Comparison of ENCODE assay signal across 7 cellular contexts in genomic region chr6:87483929-87484328, GRCh38. TPM values are rescaled to one million over a fixed set of nuclear protein-coding genes. Genes with fewer than 3 reads are reported as not detected.
DNase-seq lines count a peak whose midpoint lies in the region; ATAC-seq lines count a peak whose summit lies in the region.

No MANE protein-coding gene starts in this region.

- H3K36me3 ChIP-seq in adipocyte (ENCODE audit: control insufficient read depth, insufficient read depth, low read length, severe bottlenecking) (peaks cover 9% of the 10 kb centered on the region), mesenchymal stem cell (ENCODE audit: control insufficient read depth in 1 of 2, insufficient read depth in 2 of 2, low read depth in 1 of 2, low read length in 2 of 2) (peaks cover 0 to 26% of the 10 kb centered on the region in 2 experiments)

- H3K9me3 ChIP-seq in adipocyte (ENCODE audit: control insufficient read depth, low read length) (no peaks in the 10 kb centered on the region), mesenchymal stem cell (ENCODE audit: control insufficient read depth, low read length) (peaks cover 7% of the 10 kb centered on the region)

- H2AFZ ChIP-seq in mesenchymal stem cell (ENCODE audit: low read depth, low read length), result no peak overlapping the region

- H3K4me1 ChIP-seq in adipocyte (ENCODE audit: control insufficient read depth, insufficient read depth, low read length) (no peaks in the 10 kb centered on the region), mesenchymal stem cell (ENCODE audit: control insufficient read depth, insufficient read depth, low read depth, low read length) (peaks cover 5% of the 10 kb centered on the region)

- H2BK120ac ChIP-seq in mesenchymal stem cell (ENCODE audit: low read depth, low read length), result no peak overlapping the region

- H4K8ac ChIP-seq in mesenchymal stem cell (ENCODE audit: low read length), result no peak overlapping the region

- H3K18ac ChIP-seq in mesenchymal stem cell (ENCODE audit: low read depth in 1 of 2, low read length in 2 of 2), result peak overlapping the region in 1 of 2 experiments; percentile 43

- H3K14ac ChIP-seq in mesenchymal stem cell (ENCODE audit: low read length in 2 of 2), result no peak overlapping the region

- H2BK5ac ChIP-seq in mesenchymal stem cell (ENCODE audit: low read depth, low read length, poor library complexity, severe bottlenecking), result no peak overlapping the region

- H2AK5ac ChIP-seq in mesenchymal stem cell (ENCODE audit: low read length, severe bottlenecking), result no peak overlapping the region

- H3K4me3 ChIP-seq in adipocyte (ENCODE audit: low read length) (no peak overlapping the region), mesenchymal stem cell (ENCODE audit: insufficient read depth in 1 of 2, low read depth in 1 of 2, low read length in 2 of 2) (no peak overlapping the region)

- in situ Hi-C loops in KBM-7 (cut with MboI; ENCODE audit: low pct_unique_long_range_greater_than_20kb, low sequenced_read_pairs), result no loop called here

- no peak overlapping the region for H3K4me2 ChIP-seq in mesenchymal stem cell (ENCODE audit: low read length, poor library complexity, severe bottlenecking)

- H3K23ac ChIP-seq in mesenchymal stem cell (ENCODE audit: low read length in 2 of 2), result no peak overlapping the region

- ATAC-seq in GM18858 (IDR thresholded peaks at IDR 0.05; ENCODE audit: unreplicated experiment), result no peak
- ATAC-seq in HG02852 (IDR thresholded peaks at IDR 0.05; ENCODE audit: unreplicated experiment), result no peak

- H3K9ac ChIP-seq in adipocyte (ENCODE audit: low read length) (no peak overlapping the region), mesenchymal stem cell (ENCODE audit: low read length) (no peak overlapping the region)

- no peak overlapping the region for H2BK12ac ChIP-seq in mesenchymal stem cell (ENCODE audit: low read length in 2 of 2)

- WGBS in mesenchymal stem cell, result 52% methylated on average over 8 of the region's 9 CpGs

- DNase-seq in ELR (ENCODE audit: low read depth) (peak; percentile 81), KBM-7 (peak; percentile 26), adipocyte (ENCODE audit: low read depth) (peak; percentile 7), mesenchymal stem cell (peak; percentile 71), NOMO-1 treated with dmso at 0.1 percent for 144 hours (lab: John Stamatoyannopoulos, UW; ENCODE audit: unreplicated experiment) (no peak)

- peak overlapping the region; percentile 65 for H3K27ac ChIP-seq in mesenchymal stem cell (ENCODE audit: low read length, poor library complexity, severe bottlenecking)

- H3K27me3 ChIP-seq in adipocyte (replicated peaks; ENCODE audit: control insufficient read depth, insufficient read depth, low read length), result no peaks in the 10 kb centered on the region
- no peaks in the 10 kb centered on the region for H3K27me3 ChIP-seq in mesenchymal stem cell (ENCODE audit: control insufficient read depth in 1 of 2, insufficient read depth in 1 of 2, low read length in 2 of 2)

- H3K4ac ChIP-seq in mesenchymal stem cell (ENCODE audit: low read depth in 1 of 2, low read length in 2 of 2), result no peak overlapping the region

- H3K79me1 ChIP-seq in mesenchymal stem cell (replicated peaks; ENCODE audit: low read length, poor library complexity, severe bottlenecking), result peaks cover 7% of the 10 kb centered on the region

- no peak overlapping the region for H2BK15ac ChIP-seq in mesenchymal stem cell (ENCODE audit: low read depth, poor library complexity, severe bottlenecking)

- no peak overlapping the region for H4K91ac ChIP-seq in mesenchymal stem cell (ENCODE audit: low read length)

RNA-seq across cellular contexts. Expression of gene SLC35A1, which starts 11.2 kb away (rescaled TPM):
- polyA plus RNA-seq in mesenchymal stem cell (2013, experiment 1 of 2), result 11.7 TPM
- 13.5 TPM for polyA plus RNA-seq in mesenchymal stem cell (2013, experiment 2 of 2)
